ENCODE assay signal across 8 cellular contexts in the genomic region with DNA sequence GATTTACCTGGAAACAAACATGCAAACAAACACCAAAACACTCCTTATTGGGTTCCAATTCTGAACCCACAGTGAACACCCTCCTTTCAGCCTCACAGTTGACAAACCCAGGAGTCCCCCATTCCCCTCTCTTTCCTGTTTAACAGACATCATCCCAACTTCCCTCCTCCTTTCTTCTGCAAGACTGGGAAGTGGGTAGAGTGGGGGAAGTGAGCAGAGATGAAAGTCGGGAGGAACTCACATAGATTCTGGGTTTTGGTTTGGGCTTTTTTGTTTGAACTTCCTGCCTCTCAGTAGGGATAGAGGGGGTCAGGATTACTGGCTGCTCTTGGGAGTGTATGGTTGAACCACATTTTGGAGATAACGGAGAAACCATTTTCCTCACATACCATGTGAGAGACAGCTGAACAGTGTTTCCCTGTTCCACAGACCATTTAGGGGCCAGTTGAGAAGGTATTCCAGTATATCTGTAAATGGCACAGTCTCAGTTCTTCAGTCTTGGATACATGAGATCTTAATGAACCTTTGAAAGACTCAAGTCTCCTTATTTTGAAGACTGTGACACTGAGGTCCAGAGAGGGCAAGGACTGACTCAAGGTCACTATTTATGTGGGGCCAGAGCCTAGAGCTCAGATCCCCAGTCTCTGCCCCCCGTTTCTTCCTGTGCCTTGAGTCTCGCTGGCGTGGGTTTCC. TPM values are rescaled to one million over a fixed set of nuclear protein-coding genes. Genes with fewer than 3 reads are reported as not detected.
DNase-seq lines count a peak whose midpoint lies in the region; ATAC-seq and TF ChIP-seq lines count a peak whose summit lies in the region.

No MANE protein-coding gene starts in this region.

- peaks cover 30 to 41% (median 31%) of the 10 kb centered on the region in 3 donors for H3K4me1 ChIP-seq in skeletal muscle tissue (ENCODE audit: control insufficient read depth in 3 of 3, insufficient read depth in 3 of 3, low read length in 3 of 3)

- ATAC-seq in GM19025 (IDR thresholded peaks at IDR 0.05; ENCODE audit: low read depth, unreplicated experiment) = peak; percentile 19
- ATAC-seq in HG03354 (IDR thresholded peaks at IDR 0.05; ENCODE audit: poor library complexity, severe bottlenecking, unreplicated experiment) = peak; percentile 4

- no peak overlapping the region for H3K27ac ChIP-seq in skeletal muscle tissue (ENCODE audit: low read depth, low read length)

- H3K27me3 ChIP-seq in skeletal muscle tissue (ENCODE audit: control insufficient read depth in 3 of 3, insufficient read depth in 3 of 3, low read length in 3 of 3) = no peaks in the 10 kb centered on the region

- H3K36me3 ChIP-seq in skeletal muscle tissue (ENCODE audit: control insufficient read depth in 3 of 3, insufficient read depth in 3 of 3, low read length in 3 of 3) = no peaks in the 10 kb centered on the region

- DNase-seq in choroid plexus epithelial cell (ENCODE audit: low read depth) = no peak
- no peak for DNase-seq in COR-L47 (lab: John Stamatoyannopoulos, UW)
- DNase-seq in NCI-H1092 treated with DMSO at 0.1 percent for 48 hours (lab: John Stamatoyannopoulos, UW) = no peak
- no peak for DNase-seq in NCI-H510A (lab: John Stamatoyannopoulos, UW)
- no peak for DNase-seq in dermis blood vessel endothelial cell

- no peaks in the 10 kb centered on the region for H3K9me3 ChIP-seq in skeletal muscle tissue (ENCODE audit: control insufficient read depth in 3 of 3, low read length in 3 of 3)

- H3K9ac ChIP-seq in skeletal muscle tissue (ENCODE audit: low read depth in 1 of 3, low read length in 3 of 3) = peak overlapping the region in 2 of 3 donors; percentile 15 to 69

- TF ChIP-seq CTCF in choroid plexus epithelial cell (conservative IDR thresholded peaks at IDR 0.05; ENCODE audit: low read depth, low read length) = no peak

- H3K4me3 ChIP-seq in choroid plexus epithelial cell (ENCODE audit: low read depth, low read length) = peak overlapping the region; percentile 11
- H3K4me3 ChIP-seq in skeletal muscle tissue (ENCODE audit: low read length in 3 of 3) = peak overlapping the region in 1 of 3 donors; percentile 31

RNA-seq across cellular contexts. Expression of gene GPR84, which starts 3.9 kb away (rescaled TPM):
- total RNA-seq in skeletal muscle tissue (not detected), dermis blood vessel endothelial cell (under 0.01 and 0.05 TPM in 2 replicates)

RNA-seq across cellular contexts. Expression of gene ZNF385A, which starts 16.4 kb away (rescaled TPM):
- 3.7 TPM for total RNA-seq in skeletal muscle tissue
- 2.2 and 4.0 TPM in 2 replicates for total RNA-seq in dermis blood vessel endothelial cell

RNA-seq across cellular contexts. Expression of gene COPZ1, which starts 43.2 kb away (rescaled TPM):
- total RNA-seq in skeletal muscle tissue = 62.6 TPM
- 111 and 159 TPM in 2 replicates for total RNA-seq in dermis blood vessel endothelial cell

RNA-seq across cellular contexts. Expression of gene ITGA5, which starts 50.9 kb away (rescaled TPM):
- total RNA-seq in skeletal muscle tissue = 78.8 TPM
- total RNA-seq in dermis blood vessel endothelial cell = 567 and 846 TPM in 2 replicates
